Comparison of ENCODE assay signal across 35 cellular contexts in genomic region chr5:10438301-10438700, GRCh38. TPM values are rescaled to one million over a fixed set of nuclear protein-coding genes. Genes with fewer than 3 reads are reported as not detected.
"Had no signal": no experiment of that assay in that cellular context is flagged by ENCODE, and none has a peak within 500 bp of the region (broad histone marks: within the 10 kb centered on the region; RNA-seq: fewer than 3 reads in every experiment).

No MANE protein-coding gene starts in this region.

- H3K9me3 ChIP-seq: esophagus muscularis mucosa, gastrocnemius medialis, heart left ventricle had no signal

- H3K4me3 Mint-ChIP-seq: activated B cell treated with CpG ODN at 0.5 μM for 24 hours; activated CD8-positive, alpha-beta T cell treated with anti-CD3 and anti-CD28 coated beads for 36 hours; activated naive CD4-positive, alpha-beta T cell treated with anti-CD3 and anti-CD28 coated beads for 36 hours; activated naive CD4-positive, alpha-beta T cell treated with anti-CD3 and anti-CD28 coated beads, Interleukin-2, amount 50 U/mL, for 24 hours; activated naive CD8-positive, alpha-beta T cell treated with anti-CD3 and anti-CD28 coated beads, Interleukin-2, amount 10 ng/mL, durations not matched to agents 7 days and 5 days; activated T-helper 1 cell treated with anti-CD3 and anti-CD28 coated beads, Interleukin-12 subunit alpha, Interleukin-12 subunit beta, Interleukin-2, Interleukin-4 antibody, amounts not matched to agents 30 ng/mL and 10 ng/mL and 1 ng/mL, durations not matched to agents 14 hours and 24 hours and 36 hours; effector memory CD8-positive, alpha-beta T cell; T-cell; T-helper 1 cell treated with Interleukin-12 subunit alpha and Interleukin-12 subunit beta and Interleukin-4 antibody, amounts not matched to agents 30 μg/mL and 1 μg/mL, for 36 hours; T-helper 2 cell treated with Interferon-gamma antibody and Interleukin-4, amounts not matched to agents 5 μg/mL and 100 μg/mL, for 36 hours had no signal

- ATAC-seq: activated CD4-positive, CD25-positive, alpha-beta regulatory T cell treated with anti-CD3 and anti-CD28 coated beads, Interleukin-2, amount 50 U/mL, for 24 hours; activated CD8-positive, alpha-beta T cell treated with anti-CD3 and anti-CD28 coated beads for 36 hours; effector memory CD8-positive, alpha-beta T cell; foreskin keratinocyte; gastrocnemius medialis; heart left ventricle; T-cell had no signal

- H3K27ac Mint-ChIP-seq: activated B cell treated with CpG ODN at 0.5 μM for 24 hours; activated CD8-positive, alpha-beta T cell treated with anti-CD3 and anti-CD28 coated beads for 36 hours; activated naive CD4-positive, alpha-beta T cell treated with anti-CD3 and anti-CD28 coated beads for 36 hours; activated naive CD4-positive, alpha-beta T cell treated with anti-CD3 and anti-CD28 coated beads, Interleukin-2, amount 50 U/mL, for 24 hours; activated naive CD8-positive, alpha-beta T cell treated with anti-CD3 and anti-CD28 coated beads, Interleukin-2, amount 10 ng/mL, durations not matched to agents 7 days and 5 days; activated T-helper 1 cell treated with anti-CD3 and anti-CD28 coated beads, Interleukin-12 subunit alpha, Interleukin-12 subunit beta, Interleukin-2, Interleukin-4 antibody, amounts not matched to agents 30 ng/mL and 10 ng/mL and 1 ng/mL, durations not matched to agents 14 hours and 24 hours and 36 hours; activated T-helper 2 cell treated with anti-CD3 and anti-CD28 coated beads, Interferon-gamma antibody, Interleukin-2, Interleukin-4, amounts not matched to agents 10 μg/mL and 5 μg/mL and 100 μg/mL, durations not matched to agents 14 hours and 24 hours and 36 hours; effector memory CD8-positive, alpha-beta T cell; T-helper 1 cell treated with Interleukin-12 subunit alpha and Interleukin-12 subunit beta and Interleukin-4 antibody, amounts not matched to agents 30 μg/mL and 1 μg/mL, for 36 hours; T-helper 2 cell treated with Interferon-gamma antibody and Interleukin-4, amounts not matched to agents 5 μg/mL and 100 μg/mL, for 36 hours had no signal

- DNase-seq: activated B cell treated with CpG ODN at 0.5 μM for 24 hours; activated CD4-positive, alpha-beta T cell treated with anti-CD3 and anti-CD28 coated beads for 48 hours; activated CD4-positive, alpha-beta T cell treated with anti-CD3 and anti-CD28 coated beads, Interleukin-2, amount 50 U/mL, for 1 hour; activated CD4-positive, alpha-beta T cell treated with anti-CD3 and anti-CD28 coated beads, Interleukin-2, amount 50 U/mL, for 48 hours; activated CD8-positive, alpha-beta memory T cell treated with anti-CD3 and anti-CD28 coated beads for 24 hours; activated CD8-positive, alpha-beta T cell treated with anti-CD3 and anti-CD28 coated beads for 36 hours; activated effector memory CD4-positive, alpha-beta T cell treated with anti-CD3 and anti-CD28 coated beads, Interleukin-2, amount 50 U/mL, for 16 hours; activated naive CD4-positive, alpha-beta T cell treated with anti-CD3 and anti-CD28 coated beads for 36 hours; activated naive CD8-positive, alpha-beta T cell treated with anti-CD3 and anti-CD28 coated beads, Interleukin-2, amount 10 ng/mL, durations not matched to agents 7 days and 5 days; activated T-cell treated with anti-CD3 and anti-CD28 coated beads, Interleukin-2, amount 50 U/mL, for 48 hours; amniotic stem cell; anterior cingulate cortex; brain microvascular endothelial cell; caudate nucleus; cortex of kidney; dermis blood vessel endothelial cell; effector CD4-positive, alpha-beta T cell; effector memory CD8-positive, alpha-beta T cell; erythroblast; foreskin keratinocyte; gastrocnemius medialis; glutamatergic neuron; heart left ventricle; T-cell; T1000; WERI-Rb-1 had no signal

- H3K27me3 Mint-ChIP-seq: activated naive CD4-positive, alpha-beta T cell treated with anti-CD3 and anti-CD28 coated beads, Interleukin-2, amount 50 U/mL, for 24 hours; effector memory CD8-positive, alpha-beta T cell; T-cell had no signal

- H3K4me1 ChIP-seq: foreskin keratinocyte had no signal

- H3K27me3 ChIP-seq: brain microvascular endothelial cell, esophagus muscularis mucosa, gastrocnemius medialis, heart left ventricle had no signal

- H3K4me3 ChIP-seq: esophagus muscularis mucosa, gastrocnemius medialis, heart left ventricle, hepatocyte had no signal

- H3K27ac ChIP-seq: brain microvascular endothelial cell, esophagus muscularis mucosa, foreskin keratinocyte, hepatocyte, WERI-Rb-1 had no signal

RNA-seq across cellular contexts. Expression of gene ROPN1L, which starts 3.4 kb away (rescaled TPM):
- total RNA-seq: activated CD8-positive, alpha-beta T cell treated with anti-CD3 and anti-CD28 coated beads for 36 hours; activated naive CD4-positive, alpha-beta T cell treated with anti-CD3 and anti-CD28 coated beads for 36 hours; bronchial epithelial cell had no signal
- polyA plus RNA-seq: hepatocyte had no signal
